9 cellular contexts compared by ENCODE assay signal in genomic region chr15:41544650-41545015, GRCh38. TPM values are rescaled to one million over a fixed set of nuclear protein-coding genes. Genes with fewer than 3 reads are reported as not detected.
A peak's percentile ranks its signal among the peaks of the same experiment; 100 is the strongest.
DNase-seq lines count a peak whose midpoint lies in the region; ATAC-seq and TF ChIP-seq lines count a peak whose summit lies in the region.
"Had no signal": no experiment of that assay in that cellular context is flagged by ENCODE, and none has a peak within 500 bp of the region (broad histone marks: within the 10 kb centered on the region; RNA-seq: fewer than 3 reads in every experiment).

No MANE protein-coding gene starts in this region.

- H3K79me1 ChIP-seq in mesendoderm (ENCODE audit: low read length) = peaks cover 3% of the 10 kb centered on the region

- no peaks in the 10 kb centered on the region for H3K27me3 Mint-ChIP-seq in activated naive CD4-positive, alpha-beta T cell treated with anti-CD3 and anti-CD28 coated beads for 36 hours (ENCODE audit: low read depth)

- peak overlapping the region; percentile 71 for H3K27ac Mint-ChIP-seq in activated naive CD4-positive, alpha-beta T cell treated with anti-CD3 and anti-CD28 coated beads for 36 hours

- no peak for TF ChIP-seq CTCF in astrocyte of the spinal cord (IDR thresholded peaks at IDR 0.05; ENCODE audit: low read depth, low read length)
- TF ChIP-seq CTCF in vagina (IDR thresholded peaks at IDR 0.05) = no peak

- H3K27me3 ChIP-seq in mesendoderm (ENCODE audit: insufficient read depth, low read length, poor library complexity) (no peaks in the 10 kb centered on the region), vagina (no peaks in the 10 kb centered on the region)

- H3K4ac ChIP-seq in mesendoderm (ENCODE audit: low read depth, low read length) = no peak overlapping the region

- no peak overlapping the region for H4K8ac ChIP-seq in mesendoderm (ENCODE audit: low read depth, low read length)

- intact Hi-C loops in activated naive CD4-positive, alpha-beta T cell treated with anti-CD3 and anti-CD28 coated beads for 36 hours (cut with micrococcal nuclease) = loop anchor here (1.0 to 2.0 kb wide), 3 partner anchors 13 to 426 kb away; partner anchors contain the start of gene ITPKA
- intact Hi-C loops in vagina (cut with DNase I) = no loop called here

- DNase-seq in activated naive CD4-positive, alpha-beta T cell treated with anti-CD3 and anti-CD28 coated beads for 36 hours = no peak
- DNase-seq in activated naive CD4-positive, alpha-beta T cell treated with Interleukin-2 at 50 U/mL for 16 hours = no peak
- no peak for DNase-seq in astrocyte of the spinal cord (ENCODE audit: low read depth, low spot score)
- DNase-seq in mesendoderm = no peak
- no peak for DNase-seq in vagina (ENCODE audit: extremely low spot score in 2 of 2)
- DNase-seq in epidermal melanocyte (ENCODE audit: insufficient read length, low spot score) = no peak
- no peak for DNase-seq in cerebellum (ENCODE audit: low spot score)

- H3K4me2 ChIP-seq in mesendoderm (ENCODE audit: low read length) = no peak overlapping the region

- peak overlapping the region; percentile 29 for H3K56ac ChIP-seq in mesendoderm (ENCODE audit: low read length)

- H3K36me3 ChIP-seq in mesendoderm (ENCODE audit: control insufficient read depth, insufficient read depth, low read length) = no peaks in the 10 kb centered on the region
- H3K36me3 ChIP-seq in vagina = no peaks in the 10 kb centered on the region

- no peak for TF ChIP-seq POLR2A in vagina (IDR thresholded peaks at IDR 0.05)

- CTCF ChIA-PET in activated naive CD4-positive, alpha-beta T cell treated with anti-CD3 and anti-CD28 coated beads for 36 hours (lab: Charles Lee) = interaction anchor here (1.0 to 2.2 kb wide), 5 partner anchors 11 to 79 kb away, joined by 3 to 6 read pairs (median 5); no protein-coding TSS in a partner anchor

- H3K9me3 ChIP-seq in vagina = no peaks in the 10 kb centered on the region

- no peaks in the 10 kb centered on the region for H3K9me3 Mint-ChIP-seq in activated naive CD4-positive, alpha-beta T cell treated with anti-CD3 and anti-CD28 coated beads for 36 hours

- H2AK5ac ChIP-seq in mesendoderm (ENCODE audit: low read length) = no peak overlapping the region

- no peaks in the 10 kb centered on the region for H3K36me3 Mint-ChIP-seq in activated naive CD4-positive, alpha-beta T cell treated with anti-CD3 and anti-CD28 coated beads for 36 hours (ENCODE audit: low read depth)

- ATAC-seq in GM21717 (IDR thresholded peaks at IDR 0.05; ENCODE audit: unreplicated experiment) = no peak

- no peak overlapping the region for H4K5ac ChIP-seq in mesendoderm (ENCODE audit: low read length)

- no peak overlapping the region for H2BK120ac ChIP-seq in mesendoderm (ENCODE audit: low read depth, low read length)

- no peak overlapping the region for H2BK15ac ChIP-seq in mesendoderm (replicated peaks; ENCODE audit: low read depth)

- H3K4me1 ChIP-seq in mesendoderm (ENCODE audit: control insufficient read depth, low read depth, low read length) = no peaks in the 10 kb centered on the region
- H3K4me1 ChIP-seq in vagina = peaks cover 14% of the 10 kb centered on the region

- H3K79me2 ChIP-seq in mesendoderm (ENCODE audit: control insufficient read depth, insufficient read depth, low read length) = no peaks in the 10 kb centered on the region

- H3K4me3 Mint-ChIP-seq in activated naive CD4-positive, alpha-beta T cell treated with anti-CD3 and anti-CD28 coated beads for 36 hours = peak overlapping the region; percentile 95

- H3K27ac ChIP-seq in mesendoderm (ENCODE audit: low read depth, low read length) (no peak overlapping the region), vagina (peak overlapping the region; percentile 69)

- peaks cover 13% of the 10 kb centered on the region for H3K4me1 Mint-ChIP-seq in activated naive CD4-positive, alpha-beta T cell treated with anti-CD3 and anti-CD28 coated beads for 36 hours (ENCODE audit: low read depth)

- H3K9ac ChIP-seq in mesendoderm (ENCODE audit: low read length) = no peak overlapping the region

- H3K4me3 ChIP-seq in astrocyte of the spinal cord (ENCODE audit: low read depth, low read length) = peak overlapping the region; percentile 99
- H3K4me3 ChIP-seq in mesendoderm (ENCODE audit: low read length) = no peak overlapping the region
- H3K4me3 ChIP-seq in vagina = peak overlapping the region; percentile 80 to 86

- in situ Hi-C loops in astrocyte of the spinal cord (cut with HindIII; ENCODE audit: low sequenced_read_pairs) = no loop called here

- H3K18ac ChIP-seq in mesendoderm (ENCODE audit: low read length) = no peak overlapping the region

- H2BK5ac ChIP-seq in mesendoderm (ENCODE audit: low read length) = no peak overlapping the region

- WGBS in mesendoderm (ENCODE audit: extremely low coverage, insufficient coverage, low lambda C conversion rate) = no CpG with 5 or more reads among the region's 15 CpGs

- H3K23ac ChIP-seq in mesendoderm (ENCODE audit: low read length) = no peak overlapping the region

RNA-seq across cellular contexts. Expression of gene RPAP1, which starts 0.6 kb away (rescaled TPM):
- total RNA-seq in activated naive CD4-positive, alpha-beta T cell treated with anti-CD3 and anti-CD28 coated beads for 36 hours = 10 to 100 TPM; 48.4 to 49.5 TPM
- 37.7 TPM for polyA plus RNA-seq in mesendoderm (2013, experiment 1 of 2)
- 34.9 TPM for polyA plus RNA-seq in mesendoderm (2013, experiment 2 of 2)
- total RNA-seq in vagina (19.9 TPM), cerebellum (22.7 TPM)

RNA-seq across cellular contexts. Expression of gene TYRO3, which starts 14.4 kb away (rescaled TPM):
- 1 to 10 TPM; 1.2 to 3.7 TPM for total RNA-seq in activated naive CD4-positive, alpha-beta T cell treated with anti-CD3 and anti-CD28 coated beads for 36 hours
- 38.3 TPM for polyA plus RNA-seq in mesendoderm (2013, experiment 1 of 2)
- 37.8 TPM for polyA plus RNA-seq in mesendoderm (2013, experiment 2 of 2)
- 13.3 TPM for total RNA-seq in vagina
- total RNA-seq in cerebellum = 13.1 TPM

RNA-seq across cellular contexts. Expression of gene LTK, which starts 31.0 kb away (rescaled TPM):
- not detected for total RNA-seq in activated naive CD4-positive, alpha-beta T cell treated with anti-CD3 and anti-CD28 coated beads for 36 hours
- polyA plus RNA-seq in mesendoderm (2013, experiment 1 of 2) = 0.15 TPM
- 0.14 TPM for polyA plus RNA-seq in mesendoderm (2013, experiment 2 of 2)
- total RNA-seq in vagina = 1.5 TPM
- 0.36 TPM for total RNA-seq in cerebellum
- total RNA-seq: M059J had no signal

RNA-seq across cellular contexts. Expression of gene ITPKA, which starts 51.0 kb away (rescaled TPM):
- 1 to 10 TPM; 1.0 to 1.7 TPM for total RNA-seq in activated naive CD4-positive, alpha-beta T cell treated with anti-CD3 and anti-CD28 coated beads for 36 hours
- 0.24 TPM for polyA plus RNA-seq in mesendoderm (2013, experiment 1 of 2)
- polyA plus RNA-seq in mesendoderm (2013, experiment 2 of 2) = 0.24 TPM
- total RNA-seq in vagina (not detected), cerebellum (2.5 TPM)
